12 cellular contexts compared by ENCODE assay signal in the genomic region with DNA sequence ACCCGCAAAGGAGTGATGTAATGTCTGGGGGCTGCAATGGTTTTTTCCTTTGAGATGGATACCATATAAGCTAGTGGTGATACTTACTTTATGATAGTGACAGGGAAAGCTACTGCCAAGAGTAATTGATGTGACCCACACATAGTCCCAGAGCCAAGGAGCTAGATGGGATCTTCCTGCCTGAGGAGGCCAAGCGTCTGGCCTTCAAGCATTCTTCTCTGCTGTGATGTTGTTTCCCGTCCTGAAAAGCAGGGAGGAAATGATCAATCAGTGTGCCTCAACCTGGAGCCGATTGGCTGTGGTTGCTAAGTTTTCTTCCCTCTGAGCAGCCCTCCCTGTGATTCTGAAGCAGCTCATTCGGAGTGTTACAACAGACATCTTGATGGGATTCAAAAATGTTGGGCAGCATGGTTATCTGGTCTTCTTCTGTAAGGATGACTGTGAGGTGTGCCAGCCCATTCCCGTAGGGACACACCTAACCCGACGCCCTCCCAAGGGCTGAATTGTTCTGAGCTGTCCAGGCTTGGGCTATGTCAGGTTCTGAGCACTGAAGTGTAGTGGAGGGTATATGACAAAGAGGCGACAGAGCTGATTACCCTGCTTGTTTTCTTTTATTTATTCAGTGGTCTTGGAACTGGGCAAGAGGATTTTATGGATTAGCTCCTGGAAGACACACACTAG. TPM values are rescaled to one million over a fixed set of nuclear protein-coding genes. Genes with fewer than 3 reads are reported as not detected.
DNase-seq lines count a peak whose midpoint lies in the region; ATAC-seq, FAIRE-seq and TF ChIP-seq lines count a peak whose summit lies in the region.
"Had no signal": no experiment of that assay in that cellular context is flagged by ENCODE, and none has a peak within 500 bp of the region (broad histone marks: within the 10 kb centered on the region; RNA-seq: fewer than 3 reads in every experiment).

No MANE protein-coding gene starts in this region.

- H3K36me3 ChIP-seq in DOHH2 (ENCODE audit: control insufficient read depth, low read length) (0 out of 2 replicates have a peak, but pooled peaks cover 3% of the 10 kb centered on the region), HUES64 (ENCODE audit: insufficient read depth, low read length) (no peaks in the 10 kb centered on the region), endothelial cell of umbilical vein (ENCODE audit: control insufficient read depth in 2 of 2, extremely low read depth in 1 of 2, insufficient read depth in 2 of 2, low read length in 2 of 2) (no peaks in the 10 kb centered on the region), neutrophil (no peaks in the 10 kb centered on the region)

- no peak for ATAC-seq in HG03139 (IDR thresholded peaks at IDR 0.05; ENCODE audit: unreplicated experiment)

- POLR2A ChIA-PET in endothelial cell of umbilical vein (lab: Charles Lee): interaction anchor here (1.0 to 2.2 kb wide), 6 partner anchors 11 to 115 kb away, joined by 3 to 12 read pairs (median 4); no protein-coding TSS in a partner anchor

- H3K9ac ChIP-seq in HUES64 (ENCODE audit: low read depth, low read length) (no peak overlapping the region), endothelial cell of umbilical vein (replicated peaks; ENCODE audit: extremely low read depth, insufficient read depth, low read length) (peak overlapping the region; percentile 67)

- WGBS in HUES64: 77% methylated on average over 9 of the region's 9 CpGs

- peak; percentile 98 for FAIRE-seq in endothelial cell of umbilical vein (lab: Jason Lieb, UNC)

- H3F3A ChIP-seq in DOHH2 (ENCODE audit: control insufficient read depth, insufficient read depth): 0 out of 2 replicates have a peak, but pooled peaks cover under 1% of the 10 kb centered on the region

- H3K79me2 ChIP-seq in DOHH2 (ENCODE audit: control insufficient read depth, low read length) (peaks cover 96% of the 10 kb centered on the region), endothelial cell of umbilical vein (ENCODE audit: control insufficient read depth, insufficient read depth, low read length) (peaks cover 94% of the 10 kb centered on the region)

- H3K9me3 ChIP-seq in DOHH2 (ENCODE audit: control insufficient read depth, insufficient read depth, low read length) (no peaks in the 10 kb centered on the region), HUES64 (ENCODE audit: insufficient read depth, low read depth, low read length) (no peaks in the 10 kb centered on the region), endothelial cell of umbilical vein (replicated peaks; ENCODE audit: control insufficient read depth, insufficient read depth, low read length) (no peaks in the 10 kb centered on the region), neutrophil (no peaks in the 10 kb centered on the region)

- H4K20me1 ChIP-seq in DOHH2 (ENCODE audit: control insufficient read depth, insufficient read depth, low read depth, low read length): peaks cover 21% of the 10 kb centered on the region
- H4K20me1 ChIP-seq in endothelial cell of umbilical vein (replicated peaks; ENCODE audit: control insufficient read depth, extremely low read depth, insufficient read depth, low read length): no peaks in the 10 kb centered on the region

- no peaks in the 10 kb centered on the region for H3K27me3 ChIP-seq in DOHH2 (ENCODE audit: control insufficient read depth, low read length)
- H3K27me3 ChIP-seq in HUES64 (ENCODE audit: insufficient read depth, low read length): no peaks in the 10 kb centered on the region
- no peaks in the 10 kb centered on the region for H3K27me3 ChIP-seq in endothelial cell of umbilical vein (ENCODE audit: control insufficient read depth in 2 of 2, insufficient read depth in 2 of 2, low read length in 2 of 2)
- no peaks in the 10 kb centered on the region for H3K27me3 ChIP-seq in neutrophil

- H2AFZ ChIP-seq in endothelial cell of umbilical vein (ENCODE audit: low read depth, low read length): no peak overlapping the region

- no peak overlapping the region for H3K4me3 ChIP-seq in DOHH2 (ENCODE audit: low read length)
- no peak overlapping the region for H3K4me3 ChIP-seq in HUES64 (ENCODE audit: low read length)
- no peak overlapping the region for H3K4me3 ChIP-seq in endothelial cell of umbilical vein (replicated peaks in 1 of 3; ENCODE audit: insufficient read depth in 1 of 3, low read depth in 1 of 3, low read length in 3 of 3)
- H3K4me3 ChIP-seq in neutrophil (ENCODE audit: low read depth in 1 of 2, low read length in 1 of 2): peak overlapping the region; percentile 15 to 28
- H3K4me3 ChIP-seq in foreskin fibroblast (ENCODE audit: low read depth in 1 of 2, low read length in 2 of 2): no peak overlapping the region

- H3K9me2 ChIP-seq in DOHH2 (replicated peaks; ENCODE audit: control insufficient read depth, low read length): no peaks in the 10 kb centered on the region

- H3K4me1 ChIP-seq in DOHH2 (ENCODE audit: control insufficient read depth, low read length): peaks cover 28% of the 10 kb centered on the region
- peaks cover 22% of the 10 kb centered on the region; the same call in 1 of the 2 replicates for H3K4me1 ChIP-seq in HUES64 (ENCODE audit: insufficient read depth, low read length)
- peaks cover 26% of the 10 kb centered on the region for H3K4me1 ChIP-seq in endothelial cell of umbilical vein (ENCODE audit: control insufficient read depth, extremely low read depth, insufficient read depth, low read length)
- peaks cover 86 to 88% of the 10 kb centered on the region in 2 experiments for H3K4me1 ChIP-seq in neutrophil (ENCODE audit: control insufficient read depth in 1 of 2, insufficient read depth in 1 of 2, low read depth in 1 of 2, low read length in 1 of 2)

- dilution Hi-C loops in endothelial cell of umbilical vein (cut with MboI; ENCODE audit: extremely low pct_ligation_motif_present, low sequenced_read_pairs): no loop called here

- TF ChIP-seq CTCF in DOHH2 (IDR thresholded peaks at IDR 0.05; ENCODE audit: low read depth, low read length, poor library complexity, severe bottlenecking) (no peak), endothelial cell of umbilical vein (IDR thresholded peaks at IDR 0.05; ENCODE audit: extremely low read depth in 1 of 2, insufficient read depth in 1 of 2, low read depth in 1 of 2, low read length in 2 of 2) (no peak), neutrophil (IDR thresholded peaks at IDR 0.05) (no peak), foreskin fibroblast (IDR thresholded peaks at IDR 0.05; ENCODE audit: low read depth, low read length) (no peak)

- TF ChIP-seq POLR2A in endothelial cell of umbilical vein (IDR thresholded peaks at IDR 0.05; ENCODE audit: low read depth, low read length): no peak

- DNase-seq in endothelial cell of umbilical vein (ENCODE audit: low read depth, low spot score) (peak; percentile 89), foreskin fibroblast (no peak), Kasumi-1 (lab: John Stamatoyannopoulos, UW) (no peak), AG08396 (ENCODE audit: low spot score) (no peak)
- DNase-seq: Karpas-422, NCI-H187 treated with DMSO at 0.1 percent for 48 hours, right cardiac atrium had no signal

- no peaks in the 10 kb centered on the region for H3K9me1 ChIP-seq in endothelial cell of umbilical vein (replicated peaks; ENCODE audit: control insufficient read depth, extremely low read depth, insufficient read depth, low read length)

- TSS peak; percentile 94 for BruUV-seq in endothelial cell of umbilical vein (replicated peaks; lab: Mats Ljungman, UMichigan)

- intact Hi-C loops in endothelial cell of umbilical vein (cut with micrococcal nuclease): loop anchor here (1.0 to 2.0 kb wide), 4 partner anchors 12 to 56 kb away; no protein-coding TSS in a partner anchor

- H3K4me2 ChIP-seq in DOHH2 (ENCODE audit: low read length) (peak overlapping the region; percentile 10; the same call in 1 of the 2 replicates), endothelial cell of umbilical vein (ENCODE audit: insufficient read depth, low read length) (peak overlapping the region; percentile 23)

- no peak overlapping the region for H3K27ac ChIP-seq in DOHH2 (ENCODE audit: low read depth, low read length)
- peak overlapping the region; percentile 47; the same call in 1 of the 2 replicates for H3K27ac ChIP-seq in HUES64 (ENCODE audit: low read depth, low read length)
- H3K27ac ChIP-seq in endothelial cell of umbilical vein (ENCODE audit: insufficient read depth, low read depth, low read length): peak overlapping the region; percentile 83
- H3K27ac ChIP-seq in neutrophil: peak overlapping the region; percentile 88
- H3K27ac ChIP-seq: epithelial cell of prostate had no signal

- CTCF ChIA-PET in endothelial cell of umbilical vein (lab: Charles Lee): interaction anchor here (1.1 to 4.5 kb wide), 16 partner anchors 9 to 282 kb away, joined by 3 to 43 read pairs (median 6); a partner anchor contains a TSS

TF ChIP-seq in endothelial cell of umbilical vein, 7 proteins besides CTCF, POLR2A, EP300 and RAD21:
- TF ChIP-seq MYC (IDR thresholded peaks at IDR 0.05; ENCODE audit: low read depth, low read length) (no peak), JUN (IDR thresholded peaks at IDR 0.05; ENCODE audit: borderline replicate concordance, insufficient read depth, insufficient read length, low read depth) (no peak), POLR2AphosphoS5 (IDR thresholded peaks at IDR 0.05; ENCODE audit: insufficient read depth, low read depth, low read length) (peak; percentile 54), GATA2 (IDR thresholded peaks at IDR 0.05; ENCODE audit: insufficient read depth, insufficient read length, low read depth, low read length) (peak; percentile 10), FOS (IDR thresholded peaks at IDR 0.05; ENCODE audit: borderline replicate concordance, insufficient read depth, low read length) (no peak), EZH2 (IDR thresholded peaks at IDR 0.05; ENCODE audit: borderline replicate concordance, low read depth, low read length, severe bottlenecking) (no peak)
- TF ChIP-seq, protein P1, sequence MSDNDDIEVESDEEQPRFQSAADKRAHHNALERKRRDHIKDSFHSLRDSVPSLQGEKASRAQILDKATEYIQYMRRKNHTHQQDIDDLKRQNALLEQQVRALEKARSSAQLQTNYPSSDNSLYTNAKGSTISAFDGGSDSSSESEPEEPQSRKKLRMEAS (IDR thresholded peaks at IDR 0.05; ENCODE audit: insufficient read depth, insufficient read length): no peak

RNA-seq across cellular contexts. Expression of a gene that starts 56.7 kb away (rescaled TPM):
- 61.4 TPM for polyA plus RNA-seq in HUES64 (2013, experiment 1 of 2)
- polyA plus RNA-seq in HUES64 (2013, experiment 2 of 2): 57.2 TPM
- total RNA-seq in endothelial cell of umbilical vein: 62.3 and 68.4 TPM in 2 replicates
- polyA plus RNA-seq in endothelial cell of umbilical vein: 74.7 and 84.7 TPM in 2 replicates
- 82.8 and 96.1 TPM in 2 replicates for polyA plus RNA-seq in endothelial cell of umbilical vein (2011; cell fraction: cytosol; rRNA removed)
- 63.9 and 73.7 TPM in 2 replicates for polyA plus RNA-seq in endothelial cell of umbilical vein (2011; cell fraction: nucleus; rRNA removed)
- polyA plus RNA-seq in endothelial cell of umbilical vein (2012): 55.9 and 60.3 TPM in 2 replicates
- 80.5 and 96.6 TPM in 2 replicates for polyA minus RNA-seq in endothelial cell of umbilical vein
- 100.0 TPM for polyA minus RNA-seq in endothelial cell of umbilical vein (2011; cell fraction: cytosol; rRNA and poly(A)+ RNA removed)
- polyA minus RNA-seq in endothelial cell of umbilical vein (2011; cell fraction: nucleus; rRNA and poly(A)+ RNA removed): 40.4 and 53.0 TPM in 2 replicates

Comparison
In these comparisons a context has a peak if more than half of its experiments do, and no peak if none do; other contexts are left out.
1. H3K4me3 ChIP-seq: peak in neutrophil (2 of 2); none in DOHH2 (single experiment), HUES64 (single experiment), endothelial cell of umbilical vein (0 of 3) and foreskin fibroblast (0 of 2).